In genomic region chr1:240366636-240367035, GRCh38 we compare ENCODE assay signal across 23 cellular contexts.
DNase-seq lines count a peak whose midpoint lies in the region; ATAC-seq lines count a peak whose summit lies in the region.
"Had no signal": no experiment of that assay in that cellular context is flagged by ENCODE, and none has a peak within 500 bp of the region (broad histone marks: within the 10 kb centered on the region; RNA-seq: fewer than 3 reads in every experiment).

No MANE protein-coding gene starts in this region.

- no peak for ATAC-seq in Right ventricle myocardium inferior
- no peak for ATAC-seq in left cardiac atrium
- ATAC-seq: A549; CD8-positive, alpha-beta T cell had no signal

- intact Hi-C loops in Right ventricle myocardium inferior (cut with DNase I): no loop called here
- intact Hi-C loops in left cardiac atrium (cut with DNase I): no loop called here

- peak; percentile 51 for DNase-seq in Right ventricle myocardium inferior (ENCODE audit: missing footprints)
- no peak for DNase-seq in left cardiac atrium
- DNase-seq: 8988T; ACHN; AML-193; BE2C; C1 segment of cervical spinal cord; Caco-2; Calu3; CD4-positive, alpha-beta memory T cell; CD4-positive, alpha-beta T cell; CD4-positive, CD25-positive, alpha-beta regulatory T cell; CD8-positive, alpha-beta memory T cell; CD8-positive, alpha-beta T cell; COR-L47; DMS 273 treated with DMSO at 0.1 percent for 48 hours; DMS153; DMS53; DMS79; DMS79 treated with DMSO at 0.1 percent for 48 hours; DND-41; EL had no signal
